14 cellular contexts compared by ENCODE assay signal in the genomic region with DNA sequence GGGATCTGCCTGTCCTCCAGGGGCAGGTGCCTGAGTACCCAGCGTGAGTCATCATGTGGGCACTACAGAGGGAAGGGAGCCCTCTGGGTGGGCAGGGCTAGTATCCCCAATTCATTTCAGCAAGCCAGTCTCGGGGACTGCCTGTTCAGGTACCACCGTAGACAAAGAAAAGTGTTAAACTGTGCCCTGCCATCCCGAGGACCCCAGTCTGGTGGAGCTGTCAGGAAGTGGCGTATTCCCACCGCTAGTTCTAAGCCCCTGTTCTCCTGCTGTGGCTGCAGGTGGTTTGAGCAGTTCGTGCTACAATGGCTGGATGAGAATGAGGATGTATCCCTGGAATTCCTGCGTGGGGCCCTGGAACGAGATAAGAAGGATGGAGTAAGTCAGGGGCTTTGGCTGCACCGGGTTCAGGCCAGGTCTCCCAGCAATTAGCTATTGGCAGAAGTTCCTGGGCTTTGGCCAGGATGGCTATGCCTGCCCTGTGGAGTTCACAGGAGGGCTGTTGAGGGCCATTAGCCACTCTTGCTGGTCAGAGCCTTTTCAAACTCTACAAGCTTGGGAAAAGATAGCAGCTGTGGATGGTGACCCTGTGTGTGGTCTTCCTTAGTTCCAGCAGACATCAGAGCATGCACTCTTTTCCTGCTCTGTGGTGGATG.
DNase-seq lines count a peak whose midpoint lies in the region; ATAC-seq, FAIRE-seq and TF ChIP-seq lines count a peak whose summit lies in the region.
"Had no signal": no experiment of that assay in that cellular context is flagged by ENCODE, and none has a peak within 500 bp of the region (broad histone marks: within the 10 kb centered on the region; RNA-seq: fewer than 3 reads in every experiment).

No MANE protein-coding gene starts in this region.

- no peak overlapping the region for H3K4me3 ChIP-seq in bronchial epithelial cell (ENCODE audit: low read depth, low read length)
- H3K4me3 ChIP-seq: SJCRH30 had no signal

- no peaks in the 10 kb centered on the region for H3K27me3 ChIP-seq in bronchial epithelial cell (ENCODE audit: control insufficient read depth, insufficient read depth, low read length)
- H3K27me3 ChIP-seq: BE2C, SJCRH30 had no signal

- no peak for ATAC-seq in left cardiac atrium

- peak; percentile 75 for DNase-seq in cardiac septum (ENCODE audit: low spot score)
- no peak for DNase-seq in left cardiac atrium
- DNase-seq in bronchial epithelial cell (ENCODE audit: low read depth): no peak
- DNase-seq in islet precursor cell: peak; percentile 33
- DNase-seq in MV-4-11 (lab: John Stamatoyannopoulos, UW): no peak
- DNase-seq in kidney tubule cell (ENCODE audit: low spot score): no peak
- DNase-seq in SK-N-DZ (ENCODE audit: low spot score): no peak
- DNase-seq: BE2C, DMS79 treated with DMSO at 0.1 percent for 48 hours, IMR-90, NCI-H1694, NCI-H2081, NCI-H69, SJCRH30 had no signal

- no peak for TF ChIP-seq CTCF in bronchial epithelial cell (IDR thresholded peaks at IDR 0.05; ENCODE audit: insufficient read depth, low read length, severe bottlenecking)

- intact Hi-C loops in cardiac septum (cut with DNase I) (no loop called here), left cardiac atrium (cut with DNase I) (no loop called here)

- peaks cover 4% of the 10 kb centered on the region for H3K36me3 ChIP-seq in bronchial epithelial cell (ENCODE audit: control insufficient read depth, insufficient read depth, low read length)
- H3K36me3 ChIP-seq: SJCRH30 had no signal

- peak; percentile 84 for FAIRE-seq in bronchial epithelial cell (lab: Jason Lieb, UNC)

Comparison
In these comparisons a context has a peak if more than half of its experiments do, and no peak if none do; other contexts are left out.
1. DNase-seq: peak in cardiac septum (single experiment) and islet precursor cell (single experiment); none in left cardiac atrium (single experiment), bronchial epithelial cell (single experiment), MV-4-11 (single experiment), kidney tubule cell (single experiment) and SK-N-DZ (single experiment).